Comparison of ENCODE assay signal across 9 cellular contexts in the genomic region with DNA sequence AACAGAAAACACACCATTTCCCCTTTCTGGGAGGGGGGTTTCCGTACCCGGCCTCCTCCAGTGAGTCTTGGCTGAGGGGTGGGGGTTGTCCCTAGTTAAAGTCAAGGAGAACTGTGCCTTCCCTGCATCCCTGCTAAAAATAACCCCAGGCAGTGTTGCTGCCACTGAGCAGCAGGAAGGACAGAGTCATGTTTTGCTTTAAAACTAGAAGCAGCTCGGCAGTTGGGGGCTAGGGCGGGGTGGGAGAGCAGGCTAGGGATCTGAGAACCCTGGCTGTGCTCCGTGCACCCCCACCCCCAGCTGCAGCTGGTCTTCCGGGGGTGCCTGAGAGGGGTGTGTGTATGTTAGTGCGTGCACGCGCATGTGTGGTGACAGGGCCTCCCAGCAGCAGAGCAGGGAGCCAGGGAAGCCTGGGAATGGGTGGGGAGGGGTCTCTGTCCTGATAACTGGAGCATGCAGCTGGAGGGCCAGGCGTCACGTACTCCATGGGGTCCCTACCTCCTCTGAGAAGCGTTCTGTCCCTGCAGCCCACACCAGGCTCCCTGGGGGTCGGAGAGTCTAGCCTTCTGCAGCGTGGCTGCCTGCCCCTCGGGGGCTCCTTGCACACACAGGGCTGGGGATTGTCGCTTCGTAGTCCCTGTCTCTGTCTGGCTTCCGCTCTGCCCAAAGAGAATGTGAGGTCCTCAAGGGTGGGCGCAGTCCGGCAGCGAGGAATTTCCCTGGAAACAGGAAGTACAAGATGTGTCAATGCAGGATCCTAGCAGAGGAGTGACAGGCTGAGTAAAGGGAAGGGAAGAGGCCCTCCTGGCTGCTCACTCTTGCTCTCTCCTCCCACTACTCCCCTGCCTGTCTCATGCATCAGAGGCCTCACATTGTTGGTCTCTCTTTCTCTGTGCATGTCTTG. TPM values are rescaled to one million over a fixed set of nuclear protein-coding genes. Genes with fewer than 3 reads are reported as not detected.
DNase-seq lines count a peak whose midpoint lies in the region; ATAC-seq and TF ChIP-seq lines count a peak whose summit lies in the region.
"Had no signal": no experiment of that assay in that cellular context is flagged by ENCODE, and none has a peak within 500 bp of the region (broad histone marks: within the 10 kb centered on the region; RNA-seq: fewer than 3 reads in every experiment).

No MANE protein-coding gene starts in this region.

- TF ChIP-seq CTCF in CD4-positive, alpha-beta T cell (IDR thresholded peaks at IDR 0.05): no peak

- intact Hi-C loops in CD4-positive, alpha-beta T cell (cut with DNase I, micrococcal nuclease): loop anchor here in 1 of 2 experiments (2.0 kb wide), 2 partner anchors 17 to 55 kb away; partner anchors contain the start of gene ARMC12

- POLR2A ChIA-PET in CD4-positive, alpha-beta T cell (lab: Charles Lee): interaction anchor here (1.1 to 1.8 kb wide), 4 partner anchors 8 to 119 kb away, joined by 4 to 11 read pairs (median 6); no protein-coding TSS in a partner anchor

- CTCF ChIA-PET in CD4-positive, alpha-beta T cell (lab: Charles Lee): interaction anchor here (1.4 to 2.2 kb wide), 3 partner anchors 17 to 96 kb away, joined by 4 to 7 read pairs (median 4); partner anchors contain the start of genes ARMC12 and FKBP5

- H3K9me3 ChIP-seq in CD4-positive, alpha-beta T cell (ENCODE audit: control insufficient read depth, low read length): no peaks in the 10 kb centered on the region

- H3K27me3 ChIP-seq in CD4-positive, alpha-beta T cell (ENCODE audit: control insufficient read depth, insufficient read depth, low read length): no peaks in the 10 kb centered on the region

- H3K4me1 Mint-ChIP-seq in CD4-positive, alpha-beta T cell (ENCODE audit: low read depth): peaks cover 86% of the 10 kb centered on the region

- DNase-seq in CD4-positive, alpha-beta T cell: peak in 1 of 10 experiments; percentile 34
- DNase-seq in KG1 (lab: John Stamatoyannopoulos, UW) (peak; percentile 72), iris pigment epithelial cell (ENCODE audit: low read depth) (peak; percentile 59), NCI-H526 treated with DMSO at 0.1 percent for 48 hours (lab: John Stamatoyannopoulos, UW) (no peak), DMS153 (lab: John Stamatoyannopoulos, UW) (no peak)
- DNase-seq in stimulated activated CD8-positive, alpha-beta memory T cell treated with anti-CD3 and anti-CD28 coated beads, Interleukin-4, amount 100 ng/mL, for 48 hours: peak; percentile 61

- H3K27ac ChIP-seq in CD4-positive, alpha-beta T cell (ENCODE audit: low read depth, low read length): no peak overlapping the region
- H3K27ac ChIP-seq in angular gyrus (ENCODE audit: low read depth, low read length): peak overlapping the region; percentile 24

- H3K4me3 Mint-ChIP-seq in CD4-positive, alpha-beta T cell: peak overlapping the region; percentile 73

- no peaks in the 10 kb centered on the region for H3K36me3 Mint-ChIP-seq in CD4-positive, alpha-beta T cell (ENCODE audit: low read depth)

- no peaks in the 10 kb centered on the region for H3K27me3 Mint-ChIP-seq in CD4-positive, alpha-beta T cell

- H3K9me3 Mint-ChIP-seq in CD4-positive, alpha-beta T cell: no peaks in the 10 kb centered on the region

- peak overlapping the region; percentile 84 for H3K27ac Mint-ChIP-seq in CD4-positive, alpha-beta T cell

- peak; percentile 47 for ATAC-seq in CD4-positive, alpha-beta T cell (ENCODE audit: poor library complexity)
- ATAC-seq in GM19463 (IDR thresholded peaks at IDR 0.05; ENCODE audit: unreplicated experiment): peak; percentile 64

RNA-seq across cellular contexts. Expression of gene ARMC12, which starts 16.8 kb away (rescaled TPM):
- total RNA-seq in CD4-positive, alpha-beta T cell: 1 to 10 TPM; 1.9 to 2.8 TPM
- total RNA-seq: RPMI7951 had no signal

RNA-seq across cellular contexts. Expression of gene FKBP5, which starts 31.4 kb away (rescaled TPM):
- 10 to 100 TPM; 72.6 to 75.9 TPM for total RNA-seq in CD4-positive, alpha-beta T cell

RNA-seq across cellular contexts. Expression of gene CLPSL2, which starts 56.3 kb away (rescaled TPM):
- not detected for total RNA-seq in CD4-positive, alpha-beta T cell
- total RNA-seq: RPMI7951 had no signal

Comparison
In these comparisons a context has a peak if more than half of its experiments do, and no peak if none do; other contexts are left out.
1. DNase-seq: peak in KG1 (single experiment), iris pigment epithelial cell (single experiment) and stimulated activated CD8-positive, alpha-beta memory T cell treated with anti-CD3 and anti-CD28 coated beads, Interleukin-4, amount 100 ng/mL, for 48 hours (single experiment); none in NCI-H526 treated with DMSO at 0.1 percent for 48 hours (single experiment) and DMS153 (single experiment).